In genomic region chr14:100844082-100844408, GRCh38 we compare ENCODE assay signal across 1 cellular context.
TF ChIP-seq lines count a peak whose summit lies in the region.

No MANE protein-coding gene starts in this region.

TF ChIP-seq in HepG2, 621 proteins besides CTCF, POLR2A, EP300 and RAD21:
- TF ChIP-seq ZMYM3 (CRISPR knock-in tag; IDR thresholded peaks at IDR 0.05) = no peak
- TF ChIP-seq SKIL (CRISPR knock-in tag; IDR thresholded peaks at IDR 0.05; ENCODE audit: borderline replicate concordance) = no peak
- TF ChIP-seq ZNF687 (CRISPR knock-in tag; IDR thresholded peaks at IDR 0.05) = 0 out of 2 replicates have a peak, but pooled peaks have one; percentile 14
